Comparison of ENCODE assay signal across 1 cellular context in genomic region chr12:95634622-95635621, GRCh38.
TF ChIP-seq lines count a peak whose summit lies in the region.

No MANE protein-coding gene starts in this region.

TF ChIP-seq in HepG2, 621 proteins besides CTCF, POLR2A, EP300 and RAD21 (continued from another document and continues in another):
- TF ChIP-seq, protein P1, sequence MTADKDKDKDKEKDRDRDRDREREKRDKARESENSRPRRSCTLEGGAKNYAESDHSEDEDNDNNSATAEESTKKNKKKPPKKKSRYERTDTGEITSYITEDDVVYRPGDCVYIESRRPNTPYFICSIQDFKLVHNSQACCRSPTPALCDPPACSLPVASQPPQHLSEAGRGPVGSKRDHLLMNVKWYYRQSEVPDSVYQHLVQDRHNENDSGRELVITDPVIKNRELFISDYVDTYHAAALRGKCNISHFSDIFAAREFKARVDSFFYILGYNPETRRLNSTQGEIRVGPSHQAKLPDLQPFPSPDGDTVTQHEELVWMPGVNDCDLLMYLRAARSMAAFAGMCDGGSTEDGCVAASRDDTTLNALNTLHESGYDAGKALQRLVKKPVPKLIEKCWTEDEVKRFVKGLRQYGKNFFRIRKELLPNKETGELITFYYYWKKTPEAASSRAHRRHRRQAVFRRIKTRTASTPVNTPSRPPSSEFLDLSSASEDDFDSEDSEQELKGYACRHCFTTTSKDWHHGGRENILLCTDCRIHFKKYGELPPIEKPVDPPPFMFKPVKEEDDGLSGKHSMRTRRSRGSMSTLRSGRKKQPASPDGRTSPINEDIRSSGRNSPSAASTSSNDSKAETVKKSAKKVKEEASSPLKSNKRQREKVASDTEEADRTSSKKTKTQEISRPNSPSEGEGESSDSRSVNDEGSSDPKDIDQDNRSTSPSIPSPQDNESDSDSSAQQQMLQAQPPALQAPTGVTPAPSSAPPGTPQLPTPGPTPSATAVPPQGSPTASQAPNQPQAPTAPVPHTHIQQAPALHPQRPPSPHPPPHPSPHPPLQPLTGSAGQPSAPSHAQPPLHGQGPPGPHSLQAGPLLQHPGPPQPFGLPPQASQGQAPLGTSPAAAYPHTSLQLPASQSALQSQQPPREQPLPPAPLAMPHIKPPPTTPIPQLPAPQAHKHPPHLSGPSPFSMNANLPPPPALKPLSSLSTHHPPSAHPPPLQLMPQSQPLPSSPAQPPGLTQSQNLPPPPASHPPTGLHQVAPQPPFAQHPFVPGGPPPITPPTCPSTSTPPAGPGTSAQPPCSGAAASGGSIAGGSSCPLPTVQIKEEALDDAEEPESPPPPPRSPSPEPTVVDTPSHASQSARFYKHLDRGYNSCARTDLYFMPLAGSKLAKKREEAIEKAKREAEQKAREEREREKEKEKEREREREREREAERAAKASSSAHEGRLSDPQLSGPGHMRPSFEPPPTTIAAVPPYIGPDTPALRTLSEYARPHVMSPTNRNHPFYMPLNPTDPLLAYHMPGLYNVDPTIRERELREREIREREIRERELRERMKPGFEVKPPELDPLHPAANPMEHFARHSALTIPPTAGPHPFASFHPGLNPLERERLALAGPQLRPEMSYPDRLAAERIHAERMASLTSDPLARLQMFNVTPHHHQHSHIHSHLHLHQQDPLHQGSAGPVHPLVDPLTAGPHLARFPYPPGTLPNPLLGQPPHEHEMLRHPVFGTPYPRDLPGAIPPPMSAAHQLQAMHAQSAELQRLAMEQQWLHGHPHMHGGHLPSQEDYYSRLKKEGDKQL (CRISPR knock-in tag; IDR thresholded peaks at IDR 0.05; ENCODE audit: low read depth), result no peak
- no peak for TF ChIP-seq ZNF709 (CRISPR knock-in tag; IDR thresholded peaks at IDR 0.05)
- no peak for TF ChIP-seq ZBTB39 (CRISPR knock-in tag; IDR thresholded peaks at IDR 0.05)
- no peak for TF ChIP-seq ZNF101 (CRISPR knock-in tag; IDR thresholded peaks at IDR 0.05; ENCODE audit: borderline replicate concordance, low read depth)
- TF ChIP-seq, protein P2, sequence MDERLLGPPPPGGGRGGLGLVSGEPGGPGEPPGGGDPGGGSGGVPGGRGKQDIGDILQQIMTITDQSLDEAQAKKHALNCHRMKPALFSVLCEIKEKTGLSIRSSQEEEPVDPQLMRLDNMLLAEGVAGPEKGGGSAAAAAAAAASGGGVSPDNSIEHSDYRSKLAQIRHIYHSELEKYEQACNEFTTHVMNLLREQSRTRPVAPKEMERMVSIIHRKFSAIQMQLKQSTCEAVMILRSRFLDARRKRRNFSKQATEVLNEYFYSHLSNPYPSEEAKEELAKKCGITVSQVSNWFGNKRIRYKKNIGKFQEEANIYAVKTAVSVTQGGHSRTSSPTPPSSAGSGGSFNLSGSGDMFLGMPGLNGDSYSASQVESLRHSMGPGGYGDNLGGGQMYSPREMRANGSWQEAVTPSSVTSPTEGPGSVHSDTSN (CRISPR knock-in tag; IDR thresholded peaks at IDR 0.05), result no peak
- peak; percentile 48; the same call in 1 of the 2 replicates for TF ChIP-seq HDAC1 (CRISPR knock-in tag; IDR thresholded peaks at IDR 0.05)
- TF ChIP-seq EEA1 (CRISPR knock-in tag; IDR thresholded peaks at IDR 0.05; ENCODE audit: borderline replicate concordance), result no peak
- no peak for TF ChIP-seq GABPA (IDR thresholded peaks at IDR 0.05; ENCODE audit: low read depth, low read length)
- no peak for TF ChIP-seq GABPA (CRISPR knock-in tag; IDR thresholded peaks at IDR 0.05; ENCODE audit: low read depth)
- no peak for TF ChIP-seq HINFP (CRISPR knock-in tag; IDR thresholded peaks at IDR 0.05; ENCODE audit: low read depth)
- TF ChIP-seq, protein P3, sequence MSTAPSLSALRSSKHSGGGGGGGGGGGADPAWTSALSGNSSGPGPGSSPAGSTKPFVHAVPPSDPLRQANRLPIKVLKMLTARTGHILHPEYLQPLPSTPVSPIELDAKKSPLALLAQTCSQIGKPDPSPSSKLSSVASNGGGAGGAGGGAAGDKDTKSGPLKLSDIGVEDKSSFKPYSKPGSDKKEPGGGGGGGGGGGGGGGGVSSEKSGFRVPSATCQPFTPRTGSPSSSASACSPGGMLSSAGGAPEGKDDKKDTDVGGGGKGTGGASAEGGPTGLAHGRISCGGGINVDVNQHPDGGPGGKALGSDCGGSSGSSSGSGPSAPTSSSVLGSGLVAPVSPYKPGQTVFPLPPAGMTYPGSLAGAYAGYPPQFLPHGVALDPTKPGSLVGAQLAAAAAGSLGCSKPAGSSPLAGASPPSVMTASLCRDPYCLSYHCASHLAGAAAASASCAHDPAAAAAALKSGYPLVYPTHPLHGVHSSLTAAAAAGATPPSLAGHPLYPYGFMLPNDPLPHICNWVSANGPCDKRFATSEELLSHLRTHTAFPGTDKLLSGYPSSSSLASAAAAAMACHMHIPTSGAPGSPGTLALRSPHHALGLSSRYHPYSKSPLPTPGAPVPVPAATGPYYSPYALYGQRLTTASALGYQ (CRISPR knock-in tag; IDR thresholded peaks at IDR 0.05), result no peak
- no peak for TF ChIP-seq CSRNP1 (CRISPR knock-in tag; IDR thresholded peaks at IDR 0.05)
- TF ChIP-seq POGZ (CRISPR knock-in tag; IDR thresholded peaks at IDR 0.05), result peak; percentile 94
- no peak for TF ChIP-seq TEAD2 (CRISPR knock-in tag; IDR thresholded peaks at IDR 0.05)
- TF ChIP-seq ZSCAN30 (CRISPR knock-in tag; IDR thresholded peaks at IDR 0.05), result no peak
- no peak for TF ChIP-seq ZFP90 (CRISPR knock-in tag; IDR thresholded peaks at IDR 0.05; ENCODE audit: borderline replicate concordance)
- TF ChIP-seq NCOA5 (CRISPR knock-in tag; IDR thresholded peaks at IDR 0.05), result no peak
- no peak for TF ChIP-seq ZBTB40 (IDR thresholded peaks at IDR 0.05)
- no peak for TF ChIP-seq ZBTB40 (CRISPR knock-in tag; IDR thresholded peaks at IDR 0.05)
- no peak for TF ChIP-seq MLXIP (CRISPR knock-in tag; IDR thresholded peaks at IDR 0.05; ENCODE audit: borderline replicate concordance)
- no peak for TF ChIP-seq KDM3A (CRISPR knock-in tag; IDR thresholded peaks at IDR 0.05; ENCODE audit: low read depth)
- TF ChIP-seq ZKSCAN1 (IDR thresholded peaks at IDR 0.05; ENCODE audit: low read length), result no peak
- TF ChIP-seq RFXANK (CRISPR knock-in tag; IDR thresholded peaks at IDR 0.05), result no peak
- no peak for TF ChIP-seq TBP (CRISPR knock-in tag; IDR thresholded peaks at IDR 0.05)
- no peak for TF ChIP-seq PAWR (CRISPR knock-in tag; IDR thresholded peaks at IDR 0.05; ENCODE audit: borderline replicate concordance)
